Comparison of ENCODE assay signal across 9 cellular contexts in genomic region chr9:2126331-2126789, GRCh38.
DNase-seq lines count a peak whose midpoint lies in the region; ATAC-seq, FAIRE-seq and TF ChIP-seq lines count a peak whose summit lies in the region.
"Had no signal": no experiment of that assay in that cellular context is flagged by ENCODE, and none has a peak within 500 bp of the region (broad histone marks: within the 10 kb centered on the region; RNA-seq: fewer than 3 reads in every experiment).

No MANE protein-coding gene starts in this region.

- H3K27ac Mint-ChIP-seq in astrocyte (ENCODE audit: unreplicated experiment), result no peak overlapping the region

- H3K36me3 ChIP-seq in astrocyte (ENCODE audit: insufficient read depth, low read length) (peaks cover 5% of the 10 kb centered on the region), stomach (peaks cover 7 to 62% (median 43%) of the 10 kb centered on the region in 4 donors)

- no peak overlapping the region for H3K4me3 Mint-ChIP-seq in astrocyte (ENCODE audit: unreplicated experiment)

- H3K9me3 ChIP-seq in astrocyte (ENCODE audit: insufficient read depth, low read depth, low read length) (no peaks in the 10 kb centered on the region), stomach (no peaks in the 10 kb centered on the region)
- H3K9me3 ChIP-seq: SJCRH30 had no signal

- TF ChIP-seq CTCF in astrocyte (IDR thresholded peaks at IDR 0.05; ENCODE audit: insufficient read depth, low read depth, low read length) (no peak), stomach (IDR thresholded peaks at IDR 0.05) (no peak)

- H3K9me3 Mint-ChIP-seq in astrocyte (ENCODE audit: unreplicated experiment), result no peaks in the 10 kb centered on the region

- H3K27me3 Mint-ChIP-seq in astrocyte (ENCODE audit: low read depth, unreplicated experiment), result no peaks in the 10 kb centered on the region

- H2AFZ ChIP-seq in astrocyte (ENCODE audit: low read depth, low read length), result no peak overlapping the region

- intact Hi-C loops in stomach (cut with DNase I; ENCODE audit: low total_unique reads), result no loop called here

- H4K20me1 ChIP-seq in astrocyte (ENCODE audit: insufficient read depth, low read length), result peaks cover 22% of the 10 kb centered on the region

- H3K79me2 ChIP-seq in astrocyte (ENCODE audit: insufficient read depth, low read length), result no peaks in the 10 kb centered on the region

- peaks cover 13% of the 10 kb centered on the region for H3K4me1 Mint-ChIP-seq in astrocyte (ENCODE audit: low read depth, unreplicated experiment)

- DNase-seq in astrocyte (ENCODE audit: low read depth) (peak; percentile 27), iris pigment epithelial cell (ENCODE audit: low read depth) (peak; percentile 38), stomach (no peak), dedifferentiated amniotic fluid mesenchymal stem cell (ENCODE audit: extremely low spot score) (no peak), T-helper 9 cell (no peak), NCI-H1417 treated with DMSO at 0.1 percent for 48 hours (lab: John Stamatoyannopoulos, UW) (no peak), NCI-H524 treated with DMSO at 0.1 percent for 48 hours (lab: John Stamatoyannopoulos, UW) (no peak)
- DNase-seq: SJCRH30 had no signal

- ATAC-seq in GM19467 (IDR thresholded peaks at IDR 0.05; ENCODE audit: unreplicated experiment), result peak; percentile 8

- TF ChIP-seq EP300 in stomach (IDR thresholded peaks at IDR 0.05), result peak; percentile 60

- H3K4me1 ChIP-seq in astrocyte (ENCODE audit: insufficient read depth, low read length) (peaks cover 9% of the 10 kb centered on the region), stomach (peaks cover 22 to 72% (median 43%) of the 10 kb centered on the region in 4 donors)

- H3K4me3 ChIP-seq in astrocyte (ENCODE audit: insufficient read depth, low read depth, low read length) (no peak overlapping the region), stomach (peak overlapping the region; percentile 4 to 22 (median 14))
- H3K4me3 ChIP-seq: SJCRH30 had no signal

- H3K27ac ChIP-seq in astrocyte (ENCODE audit: low read depth, low read length) (no peak overlapping the region), stomach (peak overlapping the region in 4 of 5 donors; percentile 69 to 78 (median 74))
- H3K27ac ChIP-seq: SJCRH30 had no signal

- no peak overlapping the region for H3K9ac ChIP-seq in astrocyte (ENCODE audit: low read length)

- no peak for TF ChIP-seq POLR2A in stomach (IDR thresholded peaks at IDR 0.05)

- peaks cover 21% of the 10 kb centered on the region for H3K36me3 Mint-ChIP-seq in astrocyte (ENCODE audit: low read depth, unreplicated experiment)

- peak overlapping the region; percentile 35 for H3K4me2 ChIP-seq in astrocyte (ENCODE audit: low read length)

- 54 to 71% (median 57%) methylated on average over 4 of the region's 4 CpGs for WGBS in stomach, 5 donors

- no peak for FAIRE-seq in astrocyte (lab: Jason Lieb, UNC)

- H3K27me3 ChIP-seq in astrocyte (ENCODE audit: insufficient read depth, low read length) (no peaks in the 10 kb centered on the region), stomach (no peaks in the 10 kb centered on the region)
- H3K27me3 ChIP-seq: SJCRH30 had no signal

Comparison
In these comparisons a context has a peak if more than half of its experiments do, and no peak if none do; other contexts are left out.
1. DNase-seq: peak in astrocyte (single experiment) and iris pigment epithelial cell (single experiment); none in stomach (single experiment), dedifferentiated amniotic fluid mesenchymal stem cell (single experiment), T-helper 9 cell (single experiment), NCI-H1417 treated with DMSO at 0.1 percent for 48 hours (single experiment) and NCI-H524 treated with DMSO at 0.1 percent for 48 hours (single experiment).